Comparison of ENCODE assay signal across 18 cellular contexts in genomic region chr11:120694706-120695105, GRCh38.
"Had no signal": no experiment of that assay in that cellular context is flagged by ENCODE, and none has a peak within 500 bp of the region (broad histone marks: within the 10 kb centered on the region; RNA-seq: fewer than 3 reads in every experiment).

No MANE protein-coding gene starts in this region.

- DNase-seq: activated CD4-positive, alpha-beta T cell treated with anti-CD3 and anti-CD28 coated beads for 36 hours; activated CD8-positive, alpha-beta memory T cell treated with anti-CD3 and anti-CD28 coated beads, Interleukin-2, amount 50 U/mL, for 48 hours; activated gamma-delta T cell treated with Interleukin-2 at 50 U/mL for 16 hours; activated T-cell treated with anti-CD3 and anti-CD28 coated beads, Interleukin-2, amount 50 U/mL, for 72 hours; amniotic stem cell; central memory CD4-positive, alpha-beta T cell; colonic mucosa; midbrain; pancreas; sigmoid colon; stimulated activated CD4-positive, alpha-beta T cell treated with anti-CD3 and anti-CD28 coated beads, Interleukin-12 subunit alpha, Interleukin-12 subunit beta, amount 100 ng/mL, for 4 hours; stimulated activated CD4-positive, alpha-beta T cell treated with anti-CD3 and anti-CD28 coated beads, Interleukin-2, amount 100 ng/mL, for 24 hours; T1000 had no signal

- H3K27ac Mint-ChIP-seq: activated CD4-positive, alpha-beta T cell treated with anti-CD3 and anti-CD28 coated beads for 36 hours; activated naive CD8-positive, alpha-beta T cell; activated T-cell treated with anti-CD3 and anti-CD28 coated beads, Interleukin-2, amount 50 U/mL, for 72 hours; neural progenitor cell; stimulated activated effector memory CD8-positive, alpha-beta T cell treated with anti-CD3 and anti-CD28 coated beads, Interleukin-12 subunit alpha, Interleukin-12 subunit beta, amount 100 ng/mL, for 72 hours had no signal

- H3K9me3 Mint-ChIP-seq: activated T-cell treated with anti-CD3 and anti-CD28 coated beads, Interleukin-2, amount 50 U/mL, for 72 hours; brain; neural progenitor cell; stimulated activated effector memory CD8-positive, alpha-beta T cell treated with anti-CD3 and anti-CD28 coated beads, Interleukin-12 subunit alpha, Interleukin-12 subunit beta, amount 100 ng/mL, for 72 hours had no signal

- H3K4me1 Mint-ChIP-seq: activated CD4-positive, alpha-beta T cell treated with anti-CD3 and anti-CD28 coated beads for 36 hours; stimulated activated effector memory CD8-positive, alpha-beta T cell treated with anti-CD3 and anti-CD28 coated beads, Interleukin-12 subunit alpha, Interleukin-12 subunit beta, amount 100 ng/mL, for 72 hours had no signal

- H3K4me3 Mint-ChIP-seq: activated CD4-positive, alpha-beta T cell treated with anti-CD3 and anti-CD28 coated beads for 36 hours; activated naive CD8-positive, alpha-beta T cell; activated T-cell treated with anti-CD3 and anti-CD28 coated beads, Interleukin-2, amount 50 U/mL, for 72 hours; brain; neural progenitor cell; stimulated activated effector memory CD8-positive, alpha-beta T cell treated with anti-CD3 and anti-CD28 coated beads, Interleukin-12 subunit alpha, Interleukin-12 subunit beta, amount 100 ng/mL, for 72 hours had no signal

- ATAC-seq: activated CD4-positive, alpha-beta T cell treated with anti-CD3 and anti-CD28 coated beads for 36 hours; activated T-cell treated with anti-CD3 and anti-CD28 coated beads, Interleukin-2, amount 50 U/mL, for 72 hours; esophagus mucosa; pancreas had no signal

- H3K36me3 Mint-ChIP-seq: activated naive CD8-positive, alpha-beta T cell; brain; neural progenitor cell; stimulated activated effector memory CD8-positive, alpha-beta T cell treated with anti-CD3 and anti-CD28 coated beads, Interleukin-12 subunit alpha, Interleukin-12 subunit beta, amount 100 ng/mL, for 72 hours had no signal
